In the genomic region with DNA sequence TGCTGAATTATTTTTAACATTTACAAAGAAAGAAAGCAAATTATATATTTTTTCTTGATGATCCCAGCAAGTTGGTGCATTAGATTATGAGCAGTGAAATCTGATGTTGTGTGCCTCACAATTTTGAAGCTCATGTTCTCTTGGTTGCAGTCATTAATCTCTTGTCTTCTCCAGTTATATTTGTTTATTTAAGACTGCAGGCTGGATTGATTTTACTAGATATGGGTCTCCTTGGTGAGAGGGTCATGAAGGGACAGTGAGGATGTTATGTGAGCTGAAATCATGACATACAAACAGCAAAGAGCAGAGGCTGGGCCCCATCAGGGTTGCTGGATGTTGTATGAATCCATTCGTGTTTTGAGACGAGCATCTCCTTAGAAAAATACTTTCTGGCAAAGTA, we compare ENCODE assay signal across 17 cellular contexts.
A peak's percentile ranks its signal among the peaks of the same experiment; 100 is the strongest.
DNase-seq lines count a peak whose midpoint lies in the region; ATAC-seq and TF ChIP-seq lines count a peak whose summit lies in the region.
"Had no signal": no experiment of that assay in that cellular context is flagged by ENCODE, and none has a peak within 500 bp of the region (broad histone marks: within the 10 kb centered on the region; RNA-seq: fewer than 3 reads in every experiment).

No MANE protein-coding gene starts in this region.

- H3K36me3 ChIP-seq in H7 (replicated peaks; ENCODE audit: control insufficient read depth, insufficient read depth, low read length), result no peaks in the 10 kb centered on the region

- no peak overlapping the region for H3K4me3 Mint-ChIP-seq in T-cell
- H3K4me3 Mint-ChIP-seq: CD8-positive, alpha-beta memory T cell; GM23338 had no signal

- no peaks in the 10 kb centered on the region for H3K9me3 Mint-ChIP-seq in T-cell
- H3K9me3 Mint-ChIP-seq: CD8-positive, alpha-beta memory T cell; GM23338 had no signal

- no peak for TF ChIP-seq CTCF in VCaP (conservative IDR thresholded peaks at IDR 0.05)

- peak overlapping the region; percentile 62 for H3K27ac ChIP-seq in VCaP

- no peak overlapping the region for H3K27ac Mint-ChIP-seq in T-cell
- H3K27ac Mint-ChIP-seq: GM23338 had no signal

- DNase-seq in EH (ENCODE audit: low read depth) (peak; percentile 53), HEK293T (ENCODE audit: extremely low spot score) (peak; percentile 23), left kidney (ENCODE audit: low read depth, low spot score) (peak; percentile 69), left ventricle myocardium superior (no peak), H7 (no peak), T-cell (no peak)
- DNase-seq: C1 segment of cervical spinal cord; CD8-positive, alpha-beta memory T cell; DMS53; KBM-7; NCI-H1930; NCI-H2171 treated with DMSO at 0.1 percent for 48 hours; NK-92 treated with Interleukin-12 subunit alpha and Interleukin-12 subunit beta, amount 100 ng/mL, for 24 hours had no signal

- no peaks in the 10 kb centered on the region for H3K27me3 ChIP-seq in H7 (ENCODE audit: control insufficient read depth, insufficient read depth, low read length)

- no peaks in the 10 kb centered on the region for H3K36me3 Mint-ChIP-seq in T-cell
- H3K36me3 Mint-ChIP-seq: CD8-positive, alpha-beta memory T cell had no signal

- no peaks in the 10 kb centered on the region for H3K4me1 Mint-ChIP-seq in T-cell
- H3K4me1 Mint-ChIP-seq: CD8-positive, alpha-beta memory T cell; GM23338 had no signal

- POLR2A ChIA-PET in HEK293T (lab: Yijun Ruan, JAX) (interaction anchor here (1.8 kb wide), 1 partner anchor 64 kb away, joined by 5 read pairs; the partner anchor contains the start of gene AKIRIN2), T-cell (lab: Charles Lee) (interaction anchor here in 1 of 2 donors (0.5 kb wide), 1 partner anchor 75 kb away, joined by 8 read pairs; no protein-coding TSS in a partner anchor)

- CTCF ChIA-PET in HEK293T (lab: Yijun Ruan, JAX) (no interaction called here), T-cell (lab: Charles Lee) (interaction anchor here in 1 of 2 donors (0.6 kb wide), 1 partner anchor 365 kb away, joined by 3 read pairs; no protein-coding TSS in a partner anchor)

- intact Hi-C loops in left ventricle myocardium superior (cut with micrococcal nuclease), result no loop called here

- H3K4me3 ChIP-seq in H7 (ENCODE audit: insufficient read depth, low read depth, low read length), result no peak overlapping the region
- H3K4me3 ChIP-seq: GM23338 had no signal

- ATAC-seq in left ventricle myocardium superior, result no peak
- ATAC-seq in T-cell (replicated peaks in 1 of 4), result no peak
- ATAC-seq: GM23338, HCT116, Right ventricle myocardium inferior had no signal

- H3K27me3 Mint-ChIP-seq in T-cell, result no peaks in the 10 kb centered on the region

TF ChIP-seq in HEK293T, 16 proteins besides CTCF, POLR2A, EP300 and RAD21:
- TF ChIP-seq ZNF384 (IDR thresholded peaks at IDR 0.05) (no peak), TARDBP (IDR thresholded peaks at IDR 0.05) (no peak), L3MBTL2 (conservative IDR thresholded peaks at IDR 0.05) (no peak), FOXA1 (IDR thresholded peaks at IDR 0.05) (no peak), SUZ12 (IDR thresholded peaks at IDR 0.05) (no peak), FOXK2 (IDR thresholded peaks at IDR 0.05) (no peak), PKNOX1 (IDR thresholded peaks at IDR 0.05) (peak; percentile 55), CTBP1 (IDR thresholded peaks at IDR 0.05; ENCODE audit: borderline replicate concordance) (0 out of 2 replicates have a peak, but pooled peaks have one; percentile 19), ELF4 (IDR thresholded peaks at IDR 0.05) (no peak), SP1 (IDR thresholded peaks at IDR 0.05) (no peak), LEF1 (IDR thresholded peaks at IDR 0.05; ENCODE audit: borderline replicate concordance) (no peak)

Comparison
In these comparisons a context has a peak if more than half of its experiments do, and no peak if none do; other contexts are left out.
1. DNase-seq: peak in EH (single experiment), HEK293T (single experiment) and left kidney (single experiment); none in left ventricle myocardium superior (single experiment), H7 (single experiment) and T-cell (0 of 34).